Comparison of ENCODE assay signal across 1 cellular context in the genomic region with DNA sequence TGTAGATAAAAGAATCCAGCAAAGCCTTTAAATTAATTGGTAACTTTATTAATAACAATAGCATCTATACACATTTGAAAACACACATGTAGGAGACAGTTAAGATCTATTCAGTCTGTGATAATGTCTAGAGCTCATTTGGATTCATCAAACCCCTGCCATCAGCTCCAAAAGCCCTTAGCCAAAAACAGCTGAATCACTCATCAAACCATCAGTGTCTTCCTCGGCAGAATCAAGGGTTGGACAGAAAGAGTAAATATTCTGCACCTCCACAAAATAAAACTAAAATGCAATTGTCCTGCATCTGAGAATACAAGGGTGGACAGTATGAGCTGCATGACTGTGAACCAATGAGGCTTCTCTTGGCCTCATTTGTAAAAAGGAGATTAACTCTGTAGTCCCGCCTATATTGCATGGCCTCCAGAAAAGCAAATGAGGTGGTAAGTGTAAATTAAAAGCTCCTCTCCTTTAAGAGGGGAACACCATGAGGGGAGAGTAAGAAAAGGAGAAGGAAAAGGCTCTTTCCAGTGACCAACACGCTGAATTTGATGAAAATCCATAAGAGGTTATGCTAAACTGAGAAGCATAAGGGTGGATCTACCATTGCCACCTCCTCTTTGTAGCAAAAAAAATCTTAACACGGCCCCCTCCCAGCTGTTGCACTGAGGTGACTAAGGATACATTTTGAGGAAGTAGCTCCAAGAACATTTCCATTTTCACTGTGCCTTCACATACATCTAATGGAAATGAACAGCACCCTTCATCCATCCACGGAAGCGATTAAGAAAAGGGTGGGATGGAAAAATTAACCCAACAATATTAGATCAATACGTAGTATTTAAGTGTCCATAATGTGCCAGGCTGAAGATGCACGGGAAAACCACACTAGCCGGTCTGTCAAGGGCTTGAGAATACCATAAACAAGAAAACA.
A peak's percentile ranks its signal among the peaks of the same experiment; 100 is the strongest.
TF ChIP-seq lines count a peak whose summit lies in the region.

No MANE protein-coding gene starts in this region.

TF ChIP-seq in K562, 482 proteins besides CTCF, POLR2A, EP300 and RAD21 (continued from another document and continues in another):
- TF ChIP-seq, protein P1, sequence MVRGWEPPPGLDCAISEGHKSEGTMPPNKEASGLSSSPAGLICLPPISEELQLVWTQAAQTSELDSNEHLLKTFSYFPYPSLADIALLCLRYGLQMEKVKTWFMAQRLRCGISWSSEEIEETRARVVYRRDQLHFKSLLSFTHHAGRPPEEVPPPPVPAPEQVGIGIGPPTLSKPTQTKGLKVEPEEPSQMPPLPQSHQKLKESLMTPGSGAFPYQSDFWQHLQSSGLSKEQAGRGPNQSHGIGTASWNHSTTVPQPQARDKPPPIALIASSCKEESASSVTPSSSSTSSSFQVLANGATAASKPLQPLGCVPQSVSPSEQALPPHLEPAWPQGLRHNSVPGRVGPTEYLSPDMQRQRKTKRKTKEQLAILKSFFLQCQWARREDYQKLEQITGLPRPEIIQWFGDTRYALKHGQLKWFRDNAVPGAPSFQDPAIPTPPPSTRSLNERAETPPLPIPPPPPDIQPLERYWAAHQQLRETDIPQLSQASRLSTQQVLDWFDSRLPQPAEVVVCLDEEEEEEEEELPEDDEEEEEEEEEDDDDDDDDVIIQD (CRISPR knock-in tag; IDR thresholded peaks at IDR 0.05), result no peak
- TF ChIP-seq, protein P2, sequence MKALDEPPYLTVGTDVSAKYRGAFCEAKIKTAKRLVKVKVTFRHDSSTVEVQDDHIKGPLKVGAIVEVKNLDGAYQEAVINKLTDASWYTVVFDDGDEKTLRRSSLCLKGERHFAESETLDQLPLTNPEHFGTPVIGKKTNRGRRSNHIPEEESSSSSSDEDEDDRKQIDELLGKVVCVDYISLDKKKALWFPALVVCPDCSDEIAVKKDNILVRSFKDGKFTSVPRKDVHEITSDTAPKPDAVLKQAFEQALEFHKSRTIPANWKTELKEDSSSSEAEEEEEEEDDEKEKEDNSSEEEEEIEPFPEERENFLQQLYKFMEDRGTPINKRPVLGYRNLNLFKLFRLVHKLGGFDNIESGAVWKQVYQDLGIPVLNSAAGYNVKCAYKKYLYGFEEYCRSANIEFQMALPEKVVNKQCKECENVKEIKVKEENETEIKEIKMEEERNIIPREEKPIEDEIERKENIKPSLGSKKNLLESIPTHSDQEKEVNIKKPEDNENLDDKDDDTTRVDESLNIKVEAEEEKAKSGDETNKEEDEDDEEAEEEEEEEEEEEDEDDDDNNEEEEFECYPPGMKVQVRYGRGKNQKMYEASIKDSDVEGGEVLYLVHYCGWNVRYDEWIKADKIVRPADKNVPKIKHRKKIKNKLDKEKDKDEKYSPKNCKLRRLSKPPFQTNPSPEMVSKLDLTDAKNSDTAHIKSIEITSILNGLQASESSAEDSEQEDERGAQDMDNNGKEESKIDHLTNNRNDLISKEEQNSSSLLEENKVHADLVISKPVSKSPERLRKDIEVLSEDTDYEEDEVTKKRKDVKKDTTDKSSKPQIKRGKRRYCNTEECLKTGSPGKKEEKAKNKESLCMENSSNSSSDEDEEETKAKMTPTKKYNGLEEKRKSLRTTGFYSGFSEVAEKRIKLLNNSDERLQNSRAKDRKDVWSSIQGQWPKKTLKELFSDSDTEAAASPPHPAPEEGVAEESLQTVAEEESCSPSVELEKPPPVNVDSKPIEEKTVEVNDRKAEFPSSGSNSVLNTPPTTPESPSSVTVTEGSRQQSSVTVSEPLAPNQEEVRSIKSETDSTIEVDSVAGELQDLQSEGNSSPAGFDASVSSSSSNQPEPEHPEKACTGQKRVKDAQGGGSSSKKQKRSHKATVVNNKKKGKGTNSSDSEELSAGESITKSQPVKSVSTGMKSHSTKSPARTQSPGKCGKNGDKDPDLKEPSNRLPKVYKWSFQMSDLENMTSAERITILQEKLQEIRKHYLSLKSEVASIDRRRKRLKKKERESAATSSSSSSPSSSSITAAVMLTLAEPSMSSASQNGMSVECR (CRISPR knock-in tag; IDR thresholded peaks at IDR 0.05), result peak; percentile 66; the same call in 1 of the 2 replicates
- no peak for TF ChIP-seq ATF1 (CRISPR knock-in tag; IDR thresholded peaks at IDR 0.05)
- no peak for TF ChIP-seq ATF1 (tag; IDR thresholded peaks at IDR 0.05)
- TF ChIP-seq, protein P3, sequence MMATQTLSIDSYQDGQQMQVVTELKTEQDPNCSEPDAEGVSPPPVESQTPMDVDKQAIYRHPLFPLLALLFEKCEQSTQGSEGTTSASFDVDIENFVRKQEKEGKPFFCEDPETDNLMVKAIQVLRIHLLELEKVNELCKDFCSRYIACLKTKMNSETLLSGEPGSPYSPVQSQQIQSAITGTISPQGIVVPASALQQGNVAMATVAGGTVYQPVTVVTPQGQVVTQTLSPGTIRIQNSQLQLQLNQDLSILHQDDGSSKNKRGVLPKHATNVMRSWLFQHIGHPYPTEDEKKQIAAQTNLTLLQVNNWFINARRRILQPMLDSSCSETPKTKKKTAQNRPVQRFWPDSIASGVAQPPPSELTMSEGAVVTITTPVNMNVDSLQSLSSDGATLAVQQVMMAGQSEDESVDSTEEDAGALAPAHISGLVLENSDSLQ (IDR thresholded peaks at IDR 0.05), result peak; percentile 93
- peak; percentile 65; the same call in 1 of the 2 replicates for TF ChIP-seq ELF1 (tag; IDR thresholded peaks at IDR 0.05)
- TF ChIP-seq, protein P4, sequence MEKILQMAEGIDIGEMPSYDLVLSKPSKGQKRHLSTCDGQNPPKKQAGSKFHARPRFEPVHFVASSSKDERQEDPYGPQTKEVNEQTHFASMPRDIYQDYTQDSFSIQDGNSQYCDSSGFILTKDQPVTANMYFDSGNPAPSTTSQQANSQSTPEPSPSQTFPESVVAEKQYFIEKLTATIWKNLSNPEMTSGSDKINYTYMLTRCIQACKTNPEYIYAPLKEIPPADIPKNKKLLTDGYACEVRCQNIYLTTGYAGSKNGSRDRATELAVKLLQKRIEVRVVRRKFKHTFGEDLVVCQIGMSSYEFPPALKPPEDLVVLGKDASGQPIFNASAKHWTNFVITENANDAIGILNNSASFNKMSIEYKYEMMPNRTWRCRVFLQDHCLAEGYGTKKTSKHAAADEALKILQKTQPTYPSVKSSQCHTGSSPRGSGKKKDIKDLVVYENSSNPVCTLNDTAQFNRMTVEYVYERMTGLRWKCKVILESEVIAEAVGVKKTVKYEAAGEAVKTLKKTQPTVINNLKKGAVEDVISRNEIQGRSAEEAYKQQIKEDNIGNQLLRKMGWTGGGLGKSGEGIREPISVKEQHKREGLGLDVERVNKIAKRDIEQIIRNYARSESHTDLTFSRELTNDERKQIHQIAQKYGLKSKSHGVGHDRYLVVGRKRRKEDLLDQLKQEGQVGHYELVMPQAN (IDR thresholded peaks at IDR 0.05; ENCODE audit: borderline replicate concordance), result 0 out of 2 replicates have a peak, but pooled peaks have one; percentile 28
- no peak for TF ChIP-seq SMARCA5 (IDR thresholded peaks at IDR 0.05)
- TF ChIP-seq SPI1 (IDR thresholded peaks at IDR 0.05; ENCODE audit: borderline replicate concordance, low read depth, low read length), result peak; percentile 74
- TF ChIP-seq NCOA2 (IDR thresholded peaks at IDR 0.05; ENCODE audit: partially characterized antibody in 2 of 2), result no peak
- TF ChIP-seq SAP30 (IDR thresholded peaks at IDR 0.05; ENCODE audit: borderline replicate concordance, insufficient read depth, low read depth, low read length, poor library complexity, severe bottlenecking), result no peak
- TF ChIP-seq, protein P5, sequence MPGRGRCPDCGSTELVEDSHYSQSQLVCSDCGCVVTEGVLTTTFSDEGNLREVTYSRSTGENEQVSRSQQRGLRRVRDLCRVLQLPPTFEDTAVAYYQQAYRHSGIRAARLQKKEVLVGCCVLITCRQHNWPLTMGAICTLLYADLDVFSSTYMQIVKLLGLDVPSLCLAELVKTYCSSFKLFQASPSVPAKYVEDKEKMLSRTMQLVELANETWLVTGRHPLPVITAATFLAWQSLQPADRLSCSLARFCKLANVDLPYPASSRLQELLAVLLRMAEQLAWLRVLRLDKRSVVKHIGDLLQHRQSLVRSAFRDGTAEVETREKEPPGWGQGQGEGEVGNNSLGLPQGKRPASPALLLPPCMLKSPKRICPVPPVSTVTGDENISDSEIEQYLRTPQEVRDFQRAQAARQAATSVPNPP (IDR thresholded peaks at IDR 0.05; ENCODE audit: borderline replicate concordance, insufficient read depth, insufficient read length), result no peak
- no peak for TF ChIP-seq ZNF174 (CRISPR knock-in tag; IDR thresholded peaks at IDR 0.05)
- TF ChIP-seq ZSCAN29 (IDR thresholded peaks at IDR 0.05), result no peak; the same call in 1 of the 2 replicates
- TF ChIP-seq HMGN3 (IDR thresholded peaks at IDR 0.05; ENCODE audit: borderline replicate concordance, extremely low read depth, insufficient read length, low read depth, low read length), result no peak
- TF ChIP-seq ZNF282 (CRISPR knock-in tag; IDR thresholded peaks at IDR 0.05), result no peak
- peak; percentile 44; the same call in 1 of the 2 replicates for TF ChIP-seq EP400 (IDR thresholded peaks at IDR 0.05)
- TF ChIP-seq ZNF551 (CRISPR knock-in tag; IDR thresholded peaks at IDR 0.05), result no peak
- no peak for TF ChIP-seq CBX1 (IDR thresholded peaks at IDR 0.05; ENCODE audit: low read depth)
- no peak for TF ChIP-seq ZNF140 (CRISPR knock-in tag; IDR thresholded peaks at IDR 0.05)
- TF ChIP-seq MCM2 (IDR thresholded peaks at IDR 0.05; ENCODE audit: low read depth), result no peak
- peak; percentile 72; the same call in 1 of the 2 replicates for TF ChIP-seq CHCHD3 (CRISPR knock-in tag; IDR thresholded peaks at IDR 0.05)
- TF ChIP-seq NR3C1 (CRISPR knock-in tag; IDR thresholded peaks at IDR 0.05), result no peak
- TF ChIP-seq MEF2D (tag; conservative IDR thresholded peaks at IDR 0.05; ENCODE audit: low read depth), result no peak
- no peak for TF ChIP-seq MED1 (CRISPR knock-in tag; IDR thresholded peaks at IDR 0.05; ENCODE audit: borderline replicate concordance)
- peak in 1 of 2 experiments; percentile 45; a peak in 2 of 4 replicates for TF ChIP-seq SIN3A (IDR thresholded peaks at IDR 0.05; ENCODE audit: borderline replicate concordance in 2 of 2, control insufficient read depth in 1 of 2, low read depth in 2 of 2, low read length in 2 of 2)
- no peak for TF ChIP-seq SMAD1 (IDR thresholded peaks at IDR 0.05; ENCODE audit: low read depth, low read length, partially characterized antibody)
- TF ChIP-seq, protein P6, sequence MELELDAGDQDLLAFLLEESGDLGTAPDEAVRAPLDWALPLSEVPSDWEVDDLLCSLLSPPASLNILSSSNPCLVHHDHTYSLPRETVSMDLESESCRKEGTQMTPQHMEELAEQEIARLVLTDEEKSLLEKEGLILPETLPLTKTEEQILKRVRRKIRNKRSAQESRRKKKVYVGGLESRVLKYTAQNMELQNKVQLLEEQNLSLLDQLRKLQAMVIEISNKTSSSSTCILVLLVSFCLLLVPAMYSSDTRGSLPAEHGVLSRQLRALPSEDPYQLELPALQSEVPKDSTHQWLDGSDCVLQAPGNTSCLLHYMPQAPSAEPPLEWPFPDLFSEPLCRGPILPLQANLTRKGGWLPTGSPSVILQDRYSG (tag; conservative IDR thresholded peaks at IDR 0.05; ENCODE audit: low read depth), result no peak
- no peak for TF ChIP-seq ZBTB17 (CRISPR knock-in tag; IDR thresholded peaks at IDR 0.05)
- TF ChIP-seq DNMT1 (IDR thresholded peaks at IDR 0.05), result no peak
- no peak for TF ChIP-seq ZNF3 (CRISPR knock-in tag; IDR thresholded peaks at IDR 0.05)
- TF ChIP-seq JUND (IDR thresholded peaks at IDR 0.05; ENCODE audit: borderline replicate concordance, low read depth, low read length), result no peak
- no peak; the same call in 2 of the 3 replicates for TF ChIP-seq JUND (tag; IDR thresholded peaks at IDR 0.05; ENCODE audit: borderline replicate concordance, low read depth, low read length)
- TF ChIP-seq, protein P7, sequence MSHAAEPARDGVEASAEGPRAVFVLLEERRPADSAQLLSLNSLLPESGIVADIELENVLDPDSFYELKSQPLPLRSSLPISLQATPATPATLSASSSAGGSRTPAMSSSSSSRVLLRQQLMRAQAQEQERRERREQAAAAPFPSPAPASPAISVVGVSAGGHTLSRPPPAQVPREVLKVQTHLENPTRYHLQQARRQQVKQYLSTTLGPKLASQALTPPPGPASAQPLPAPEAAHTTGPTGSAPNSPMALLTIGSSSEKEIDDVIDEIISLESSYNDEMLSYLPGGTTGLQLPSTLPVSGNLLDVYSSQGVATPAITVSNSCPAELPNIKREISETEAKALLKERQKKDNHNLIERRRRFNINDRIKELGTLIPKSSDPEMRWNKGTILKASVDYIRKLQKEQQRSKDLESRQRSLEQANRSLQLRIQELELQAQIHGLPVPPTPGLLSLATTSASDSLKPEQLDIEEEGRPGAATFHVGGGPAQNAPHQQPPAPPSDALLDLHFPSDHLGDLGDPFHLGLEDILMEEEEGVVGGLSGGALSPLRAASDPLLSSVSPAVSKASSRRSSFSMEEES (CRISPR knock-in tag; IDR thresholded peaks at IDR 0.05), result no peak; the same call in 1 of the 2 replicates
- 0 out of 2 replicates have a peak, but pooled peaks have one; percentile 28 for TF ChIP-seq KLF10 (CRISPR knock-in tag; IDR thresholded peaks at IDR 0.05)
- TF ChIP-seq MXD1 (CRISPR knock-in tag; IDR thresholded peaks at IDR 0.05; ENCODE audit: borderline replicate concordance, poor library complexity, severe bottlenecking), result no peak
- TF ChIP-seq TRIM28 (IDR thresholded peaks at IDR 0.05), result no peak
- no peak; a peak in 1 of 4 replicates for TF ChIP-seq RCOR1 (IDR thresholded peaks at IDR 0.05; ENCODE audit: borderline replicate concordance in 1 of 2, low read depth in 2 of 2, low read length in 2 of 2)
- no peak for TF ChIP-seq L3MBTL2 (IDR thresholded peaks at IDR 0.05)
